34 cellular contexts compared by ENCODE assay signal in genomic region chr7:4076701-4077294, GRCh38.
"Had no signal": no experiment of that assay in that cellular context is flagged by ENCODE, and none has a peak within 500 bp of the region (broad histone marks: within the 10 kb centered on the region; RNA-seq: fewer than 3 reads in every experiment).

No MANE protein-coding gene starts in this region.

- H3K9me3 ChIP-seq: ascending aorta, MG63, Peyer's patch had no signal

- H3K27me3 ChIP-seq: ascending aorta, cardiac muscle cell, MG63, Peyer's patch had no signal

- H3K27ac Mint-ChIP-seq: activated B cell treated with CpG ODN at 0.5 μM for 24 hours; activated CD4-positive, alpha-beta memory T cell treated with anti-CD3 and anti-CD28 coated beads for 36 hours; activated naive CD4-positive, alpha-beta T cell treated with anti-CD3 and anti-CD28 coated beads, Interleukin-2, amount 10 ng/mL, durations not matched to agents 7 days and 5 days; activated naive CD8-positive, alpha-beta T cell treated with anti-CD3 and anti-CD28 coated beads for 36 hours; activated T-helper 1 cell treated with anti-CD3 and anti-CD28 coated beads, Interleukin-12 subunit alpha, Interleukin-12 subunit beta, Interleukin-2, Interleukin-4 antibody, amounts not matched to agents 30 ng/mL and 10 ng/mL and 1 ng/mL, durations not matched to agents 14 hours and 24 hours and 36 hours had no signal

- H3K4me1 Mint-ChIP-seq: activated B cell treated with CpG ODN at 0.5 μM for 24 hours; activated naive CD4-positive, alpha-beta T cell treated with anti-CD3 and anti-CD28 coated beads, Interleukin-2, amount 10 ng/mL, durations not matched to agents 7 days and 5 days; activated naive CD8-positive, alpha-beta T cell treated with anti-CD3 and anti-CD28 coated beads for 36 hours had no signal

- H3K27me3 Mint-ChIP-seq: activated naive CD4-positive, alpha-beta T cell treated with anti-CD3 and anti-CD28 coated beads, Interleukin-2, amount 10 ng/mL, durations not matched to agents 7 days and 5 days; activated naive CD8-positive, alpha-beta T cell treated with anti-CD3 and anti-CD28 coated beads for 36 hours had no signal

- H3K4me3 ChIP-seq: ascending aorta, cardiac muscle cell, MG63, Peyer's patch had no signal

- DNase-seq: activated B cell treated with CpG ODN at 0.5 μM for 24 hours; activated CD4-positive, alpha-beta memory T cell treated with anti-CD3 and anti-CD28 coated beads for 36 hours; activated CD4-positive, alpha-beta T cell treated with anti-CD3 and anti-CD28 coated beads for 4 hours; activated CD4-positive, alpha-beta T cell treated with anti-CD3 and anti-CD28 coated beads, Interleukin-2, amount 50 U/mL, for 1 hour; activated CD4-positive, CD25-positive, alpha-beta regulatory T cell treated with anti-CD3 and anti-CD28 coated beads, Interleukin-2, amount 50 U/mL, for 72 hours; activated CD8-positive, alpha-beta memory T cell treated with anti-CD3 and anti-CD28 coated beads, Interleukin-2, amount 50 U/mL, for 4 hours; activated naive CD4-positive, alpha-beta T cell treated with anti-CD3 and anti-CD28 coated beads, Interleukin-2, amount 10 ng/mL, durations not matched to agents 7 days and 5 days; activated naive CD8-positive, alpha-beta T cell treated with anti-CD3 and anti-CD28 coated beads for 36 hours; activated T-cell treated with anti-CD3 and anti-CD28 coated beads for 4 hours; activated T-cell treated with anti-CD3 and anti-CD28 coated beads, Interleukin-2, amount 50 U/mL, for 4 hours; amniotic stem cell; Kasumi-1; KBM-7; MG63; NCI-H1048; NCI-H1105 treated with DMSO at 0.1 percent for 48 hours; NCI-H1436; NCI-H1694; NCI-H1930; NCI-H2081 treated with DMSO at 0.1 percent for 48 hours; NCI-H345; NCI-H524 treated with DMSO at 0.1 percent for 48 hours; PC-3; Peyer's patch; RPMI8226; SIG-M5; SW 1271; T-helper 1 cell; T-helper 2 cell; T-helper 9 cell had no signal

- ATAC-seq: activated T-cell treated with anti-CD3 and anti-CD28 coated beads, Interleukin-2, amount 50 U/mL, for 4 hours; PC-3 had no signal

- H3K9me3 Mint-ChIP-seq: activated CD4-positive, alpha-beta memory T cell treated with anti-CD3 and anti-CD28 coated beads for 36 hours; activated naive CD4-positive, alpha-beta T cell treated with anti-CD3 and anti-CD28 coated beads, Interleukin-2, amount 10 ng/mL, durations not matched to agents 7 days and 5 days; activated naive CD8-positive, alpha-beta T cell treated with anti-CD3 and anti-CD28 coated beads for 36 hours; activated T-cell treated with anti-CD3 and anti-CD28 coated beads, Interleukin-2, amount 50 U/mL, for 4 hours; activated T-helper 1 cell treated with anti-CD3 and anti-CD28 coated beads, Interleukin-12 subunit alpha, Interleukin-12 subunit beta, Interleukin-2, Interleukin-4 antibody, amounts not matched to agents 30 ng/mL and 10 ng/mL and 1 ng/mL, durations not matched to agents 14 hours and 24 hours and 36 hours had no signal

- H3K27ac ChIP-seq: ascending aorta, cardiac muscle cell, Peyer's patch, VCaP had no signal

- H3K4me3 Mint-ChIP-seq: activated B cell treated with CpG ODN at 0.5 μM for 24 hours; activated CD4-positive, alpha-beta memory T cell treated with anti-CD3 and anti-CD28 coated beads for 36 hours; activated naive CD4-positive, alpha-beta T cell treated with anti-CD3 and anti-CD28 coated beads, Interleukin-2, amount 10 ng/mL, durations not matched to agents 7 days and 5 days; activated naive CD8-positive, alpha-beta T cell treated with anti-CD3 and anti-CD28 coated beads for 36 hours; activated T-cell treated with anti-CD3 and anti-CD28 coated beads, Interleukin-2, amount 50 U/mL, for 4 hours; activated T-helper 1 cell treated with anti-CD3 and anti-CD28 coated beads, Interleukin-12 subunit alpha, Interleukin-12 subunit beta, Interleukin-2, Interleukin-4 antibody, amounts not matched to agents 30 ng/mL and 10 ng/mL and 1 ng/mL, durations not matched to agents 14 hours and 24 hours and 36 hours had no signal

- H3K36me3 ChIP-seq: cardiac muscle cell, MG63, Peyer's patch had no signal

- H3K36me3 Mint-ChIP-seq: activated CD4-positive, alpha-beta memory T cell treated with anti-CD3 and anti-CD28 coated beads for 36 hours; activated naive CD4-positive, alpha-beta T cell treated with anti-CD3 and anti-CD28 coated beads, Interleukin-2, amount 10 ng/mL, durations not matched to agents 7 days and 5 days; activated naive CD8-positive, alpha-beta T cell treated with anti-CD3 and anti-CD28 coated beads for 36 hours had no signal

- H3K4me1 ChIP-seq: ascending aorta, Peyer's patch had no signal
